Comparison of ENCODE assay signal across 25 cellular contexts in genomic region chr4:105780176-105780575, GRCh38.
"Had no signal": no experiment of that assay in that cellular context is flagged by ENCODE, and none has a peak within 500 bp of the region (broad histone marks: within the 10 kb centered on the region; RNA-seq: fewer than 3 reads in every experiment).

No MANE protein-coding gene starts in this region.

- H3K4me3 Mint-ChIP-seq: activated CD4-positive, alpha-beta memory T cell treated with anti-CD3 and anti-CD28 coated beads for 36 hours; activated CD4-positive, alpha-beta T cell treated with anti-CD3 and anti-CD28 coated beads, Interleukin-2, amount 10 ng/mL, durations not matched to agents 24 days and 14 days; activated T-cell treated with anti-CD3 and anti-CD28 coated beads, Interleukin-2, amount 50 U/mL, for 24 hours; activated T-helper 17 cell treated with anti-CD3 and anti-CD28 coated beads, Interleukin-2, amount 50 U/mL, for 72 hours; nephron progenitor cell; stimulated activated effector memory CD8-positive, alpha-beta T cell treated with anti-CD3 and anti-CD28 coated beads, Interleukin-12 subunit alpha, Interleukin-12 subunit beta, amount 100 ng/mL, for 72 hours; stimulated activated naive CD8-positive, alpha-beta T cell treated with anti-CD3 and anti-CD28 coated beads, Interleukin-15, Interleukin-2, amounts not matched to agents 100 ng/mL and 50 ng/mL, for 24 hours; type B pancreatic cell had no signal

- ATAC-seq: activated T-helper 17 cell treated with anti-CD3 and anti-CD28 coated beads, Interleukin-2, amount 50 U/mL, for 72 hours; esophagus mucosa; left lung; lower lobe of right lung; sciatic nerve; stimulated activated effector memory CD8-positive, alpha-beta T cell treated with anti-CD3 and anti-CD28 coated beads, Interleukin-12 subunit alpha, Interleukin-12 subunit beta, amount 100 ng/mL, for 72 hours had no signal

- DNase-seq: activated CD4-positive, alpha-beta memory T cell treated with anti-CD3 and anti-CD28 coated beads for 36 hours; activated CD4-positive, alpha-beta T cell treated with anti-CD3 and anti-CD28 coated beads, Interleukin-2, amount 10 ng/mL, durations not matched to agents 24 days and 14 days; activated CD4-positive, CD25-positive, alpha-beta regulatory T cell treated with anti-CD3 and anti-CD28 coated beads, Interleukin-2, amount 50 U/mL, for 72 hours; activated CD8-positive, alpha-beta memory T cell treated with anti-CD3 and anti-CD28 coated beads, Interleukin-2, amount 50 U/mL, for 48 hours; activated gamma-delta T cell treated with Interleukin-2 at 50 U/mL for 16 hours; activated naive CD4-positive, alpha-beta T cell treated with anti-CD3 and anti-CD28 coated beads, Interleukin-2, amount 50 U/mL, for 16 hours; activated T-cell treated with anti-CD3 and anti-CD28 coated beads, Interleukin-2, amount 50 U/mL, for 24 hours; amniotic stem cell; brain microvascular endothelial cell; kidney glomerular epithelial cell; left lung; lower lobe of right lung; nephron progenitor cell; stimulated activated CD4-positive, alpha-beta T cell treated with anti-CD3 and anti-CD28 coated beads, Interleukin-4, amount 100 ng/mL, for 24 hours; uterus had no signal

- H3K27ac ChIP-seq: brain microvascular endothelial cell, coronary artery, left lung, lower lobe of right lung, neutrophil, skin epidermis, thoracic aorta, uterus had no signal

- H3K27me3 Mint-ChIP-seq: activated CD4-positive, alpha-beta memory T cell treated with anti-CD3 and anti-CD28 coated beads for 36 hours; activated CD4-positive, alpha-beta T cell treated with anti-CD3 and anti-CD28 coated beads, Interleukin-2, amount 10 ng/mL, durations not matched to agents 24 days and 14 days; activated T-cell treated with anti-CD3 and anti-CD28 coated beads, Interleukin-2, amount 50 U/mL, for 24 hours; activated T-helper 17 cell treated with anti-CD3 and anti-CD28 coated beads, Interleukin-2, amount 50 U/mL, for 72 hours; stimulated activated naive CD8-positive, alpha-beta T cell treated with anti-CD3 and anti-CD28 coated beads, Interleukin-15, Interleukin-2, amounts not matched to agents 100 ng/mL and 50 ng/mL, for 24 hours; type B pancreatic cell had no signal

- H3K27ac Mint-ChIP-seq: activated CD4-positive, alpha-beta memory T cell treated with anti-CD3 and anti-CD28 coated beads for 36 hours; activated CD4-positive, alpha-beta T cell treated with anti-CD3 and anti-CD28 coated beads, Interleukin-2, amount 10 ng/mL, durations not matched to agents 24 days and 14 days; activated T-cell treated with anti-CD3 and anti-CD28 coated beads, Interleukin-2, amount 50 U/mL, for 24 hours; activated T-helper 17 cell treated with anti-CD3 and anti-CD28 coated beads, Interleukin-2, amount 50 U/mL, for 72 hours; nephron progenitor cell; stimulated activated effector memory CD8-positive, alpha-beta T cell treated with anti-CD3 and anti-CD28 coated beads, Interleukin-12 subunit alpha, Interleukin-12 subunit beta, amount 100 ng/mL, for 72 hours; stimulated activated naive CD8-positive, alpha-beta T cell treated with anti-CD3 and anti-CD28 coated beads, Interleukin-15, Interleukin-2, amounts not matched to agents 100 ng/mL and 50 ng/mL, for 24 hours; type B pancreatic cell had no signal

- H3K4me1 Mint-ChIP-seq: activated CD4-positive, alpha-beta T cell treated with anti-CD3 and anti-CD28 coated beads, Interleukin-2, amount 10 ng/mL, durations not matched to agents 24 days and 14 days; activated T-helper 17 cell treated with anti-CD3 and anti-CD28 coated beads, Interleukin-2, amount 50 U/mL, for 72 hours; nephron progenitor cell; stimulated activated effector memory CD8-positive, alpha-beta T cell treated with anti-CD3 and anti-CD28 coated beads, Interleukin-12 subunit alpha, Interleukin-12 subunit beta, amount 100 ng/mL, for 72 hours had no signal

- H3K36me3 Mint-ChIP-seq: stimulated activated effector memory CD8-positive, alpha-beta T cell treated with anti-CD3 and anti-CD28 coated beads, Interleukin-12 subunit alpha, Interleukin-12 subunit beta, amount 100 ng/mL, for 72 hours had no signal

- H3K9me3 Mint-ChIP-seq: activated CD4-positive, alpha-beta memory T cell treated with anti-CD3 and anti-CD28 coated beads for 36 hours; activated CD4-positive, alpha-beta T cell treated with anti-CD3 and anti-CD28 coated beads, Interleukin-2, amount 10 ng/mL, durations not matched to agents 24 days and 14 days; activated T-cell treated with anti-CD3 and anti-CD28 coated beads, Interleukin-2, amount 50 U/mL, for 24 hours; activated T-helper 17 cell treated with anti-CD3 and anti-CD28 coated beads, Interleukin-2, amount 50 U/mL, for 72 hours; nephron progenitor cell; stimulated activated effector memory CD8-positive, alpha-beta T cell treated with anti-CD3 and anti-CD28 coated beads, Interleukin-12 subunit alpha, Interleukin-12 subunit beta, amount 100 ng/mL, for 72 hours; stimulated activated naive CD8-positive, alpha-beta T cell treated with anti-CD3 and anti-CD28 coated beads, Interleukin-15, Interleukin-2, amounts not matched to agents 100 ng/mL and 50 ng/mL, for 24 hours had no signal
